In the genomic region with DNA sequence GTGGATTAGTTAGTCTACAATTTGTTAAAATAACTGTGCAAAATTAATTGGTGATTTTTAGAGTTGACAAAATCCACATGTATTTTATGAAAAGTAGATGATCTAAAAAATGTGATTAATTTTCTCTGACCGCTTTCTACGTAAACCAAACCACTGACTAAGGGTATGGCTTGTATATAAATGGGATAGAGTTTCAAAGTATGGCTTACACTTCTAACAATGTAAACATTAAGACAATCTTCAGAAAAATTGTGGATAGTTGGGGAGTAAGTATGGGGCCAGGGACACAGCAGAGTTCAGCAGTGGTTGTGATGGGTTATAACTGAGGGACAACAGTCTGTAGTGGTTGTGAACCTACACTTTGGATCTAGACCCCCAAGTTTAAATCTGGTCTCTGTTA, we compare ENCODE assay signal across 32 cellular contexts. TPM values are rescaled to one million over a fixed set of nuclear protein-coding genes. Genes with fewer than 3 reads are reported as not detected.
"Had no signal": no experiment of that assay in that cellular context is flagged by ENCODE, and none has a peak within 500 bp of the region (broad histone marks: within the 10 kb centered on the region; RNA-seq: fewer than 3 reads in every experiment).

No MANE protein-coding gene starts in this region.

- FAIRE-seq: urothelium cell line had no signal

- H3K9me3 ChIP-seq: stomach, suprapubic skin, testis, thoracic aorta, thyroid gland, tibial artery, tibial nerve, transverse colon, upper lobe of left lung, upper lobe of right lung, uterus, vagina had no signal

- H3K27me3 ChIP-seq: stomach, suprapubic skin, testis, thyroid gland, tibial artery, tibial nerve, transverse colon, upper lobe of left lung, uterus, vagina had no signal

- H3K36me3 ChIP-seq: stomach, suprapubic skin, thoracic aorta, thyroid gland, tibial artery, tibial nerve, transverse colon, upper lobe of left lung, upper lobe of right lung, uterus, vagina had no signal

- H3K4me1 ChIP-seq: stomach, suprapubic skin, testis, thyroid gland, tibial nerve, transverse colon, uterus, vagina had no signal

- H3K4me3 ChIP-seq: stomach, suprapubic skin, testis, thoracic aorta, thyroid gland, tibial artery, tibial nerve, transverse colon, upper lobe of left lung, upper lobe of right lung, uterus, vagina had no signal

- DNase-seq: stimulated activated CD4-positive, alpha-beta T cell treated with anti-CD3 and anti-CD28 coated beads, Interleukin-2, amount 100 ng/mL, for 48 hours; stimulated activated CD4-positive, alpha-beta T cell treated with anti-CD3 and anti-CD28 coated beads, Interleukin-4, amount 100 ng/mL, for 1 hour; stimulated activated CD4-positive, alpha-beta T cell treated with anti-CD3 and anti-CD28 coated beads, Interleukin-4, amount 100 ng/mL, for 24 hours; stimulated activated CD4-positive, alpha-beta T cell treated with anti-CD3 and anti-CD28 coated beads, Interleukin-4, amount 100 ng/mL, for 4 hours; stimulated activated CD8-positive, alpha-beta memory T cell treated with anti-CD3 and anti-CD28 coated beads, Interleukin-4, amount 100 ng/mL, for 48 hours; stimulated activated naive B cell treated with anti-CD40 and anti-IgM and Interleukin-4, amounts not matched to agents 10 μg/mL and 1 μg/mL and 100 μg/mL, for 72 hours; stimulated activated naive CD4-positive, alpha-beta T cell; stimulated activated naive CD4-positive, alpha-beta T cell treated with Interleukin-2 at 50 U/mL for 16 hours; stimulated activated naive CD8-positive, alpha-beta T cell treated with anti-CD3 and anti-CD28 coated beads, Interleukin-15, amount 100 ng/mL, for 72 hours; stimulated activated naive CD8-positive, alpha-beta T cell treated with anti-CD3 and anti-CD28 coated beads, Interleukin-15, Interleukin-2, amounts not matched to agents 100 U/mL and 50 U/mL, for 24 hours; stomach; substantia nigra; testis; thyroid gland; tibial artery; transverse colon; trophoblast cell; upper lobe of left lung; upper lobe of right lung; uterus had no signal

- H3K27ac ChIP-seq: stomach, suprapubic skin, testis, thoracic aorta, thyroid gland, tibial nerve, transverse colon, upper lobe of left lung, upper lobe of right lung, uterus, vagina had no signal

- ATAC-seq: stimulated activated effector memory CD8-positive, alpha-beta T cell treated with anti-CD3 and anti-CD28 coated beads, Interleukin-12 subunit alpha, Interleukin-12 subunit beta, amount 100 ng/mL, for 72 hours; stimulated activated memory B cell treated with anti-CD40 and anti-IgM and Interleukin-4, amounts not matched to agents 10 μg/mL and 1 μg/mL and 100 μg/mL, for 72 hours; stimulated activated naive B cell treated with anti-CD40 and anti-IgM and Interleukin-4, amounts not matched to agents 10 μg/mL and 1 μg/mL and 100 μg/mL, for 72 hours; stimulated activated naive CD8-positive, alpha-beta T cell treated with anti-CD3 and anti-CD28 coated beads, Interleukin-15, amount 100 ng/mL, for 72 hours; stimulated activated naive CD8-positive, alpha-beta T cell treated with anti-CD3 and anti-CD28 coated beads, Interleukin-15, Interleukin-2, amounts not matched to agents 100 U/mL and 50 U/mL, for 24 hours; upper lobe of right lung had no signal

RNA-seq across cellular contexts. Expression of gene GABRA4, which starts 39.8 kb away (rescaled TPM):
- total RNA-seq: subcutaneous adipose tissue, upper lobe of left lung, upper lobe of right lung, ureter had no signal
- polyA plus RNA-seq: urinary bladder had no signal

RNA-seq across cellular contexts. Expression of gene COX7B2, which starts 44.5 kb away (rescaled TPM):
- total RNA-seq: stomach, subcutaneous adipose tissue, suprapubic skin, temporal lobe, thoracic aorta, thyroid gland, tibial nerve, transverse colon, upper lobe of left lung, upper lobe of right lung, ureter, urinary bladder, uterus, vagina had no signal
- polyA plus RNA-seq: stomach, thymus, urinary bladder had no signal
